16 cellular contexts compared by ENCODE assay signal in the genomic region with DNA sequence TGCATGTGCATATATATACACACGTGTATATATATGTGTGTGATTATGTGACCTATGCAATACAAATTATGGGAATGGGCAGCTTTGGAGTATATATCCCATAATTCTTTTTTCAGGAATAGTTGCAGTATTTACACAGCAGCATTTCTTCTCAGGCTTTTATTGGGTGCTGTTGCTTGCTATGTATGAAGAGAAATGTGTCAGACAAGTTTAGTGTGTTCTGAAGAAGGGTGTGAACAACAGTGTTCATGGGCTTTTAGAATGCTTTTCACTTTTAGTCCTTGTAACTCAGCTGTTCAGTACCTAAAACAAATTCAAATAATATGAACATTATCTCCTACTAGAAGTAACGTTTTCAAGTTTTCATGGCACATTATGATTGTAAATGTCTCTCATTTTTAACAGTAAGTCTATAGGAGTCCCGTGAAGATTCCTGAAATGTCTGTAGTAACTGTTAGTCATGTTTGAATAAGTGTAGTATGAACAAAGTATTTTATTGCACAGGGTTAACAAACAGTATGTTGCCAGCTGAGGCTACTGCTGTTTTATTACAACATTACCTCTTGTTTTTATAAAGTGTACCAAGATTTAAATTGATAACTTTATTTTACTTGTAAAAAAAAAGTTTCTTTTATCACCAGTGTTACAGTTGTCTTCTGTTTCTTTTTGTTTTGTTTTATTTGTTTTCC.
"Had no signal": no experiment of that assay in that cellular context is flagged by ENCODE, and none has a peak within 500 bp of the region (broad histone marks: within the 10 kb centered on the region; RNA-seq: fewer than 3 reads in every experiment).

No MANE protein-coding gene starts in this region.

- H3K9me3 Mint-ChIP-seq: activated B cell treated with CpG ODN at 0.5 μM for 24 hours; activated CD4-positive, alpha-beta T cell treated with anti-CD3 and anti-CD28 coated beads, Interleukin-2, amount 10 ng/mL, durations not matched to agents 24 days and 14 days; activated naive CD4-positive, alpha-beta T cell treated with anti-CD3 and anti-CD28 coated beads for 36 hours; activated naive CD8-positive, alpha-beta T cell treated with anti-CD3 and anti-CD28 coated beads, Interleukin-2, amount 50 U/mL, for 24 hours; activated T-helper 2 cell treated with anti-CD3 and anti-CD28 coated beads, Interferon-gamma antibody, Interleukin-2, Interleukin-4, amounts not matched to agents 10 μg/mL and 5 μg/mL and 100 μg/mL, durations not matched to agents 14 hours and 24 hours and 36 hours; nephron; type B pancreatic cell had no signal

- H3K27me3 Mint-ChIP-seq: activated B cell treated with CpG ODN at 0.5 μM for 24 hours; activated CD4-positive, alpha-beta T cell treated with anti-CD3 and anti-CD28 coated beads, Interleukin-2, amount 10 ng/mL, durations not matched to agents 24 days and 14 days; activated naive CD8-positive, alpha-beta T cell treated with anti-CD3 and anti-CD28 coated beads, Interleukin-2, amount 50 U/mL, for 24 hours; progenitor cell of endocrine pancreas; type B pancreatic cell had no signal

- DNase-seq: activated B cell treated with CpG ODN at 0.5 μM for 24 hours; activated CD4-positive, alpha-beta T cell treated with anti-CD3 and anti-CD28 coated beads, Interleukin-2, amount 10 ng/mL, durations not matched to agents 24 days and 14 days; activated CD8-positive, alpha-beta memory T cell treated with anti-CD3 and anti-CD28 coated beads for 24 hours; activated naive CD4-positive, alpha-beta T cell treated with anti-CD3 and anti-CD28 coated beads for 36 hours; activated naive CD8-positive, alpha-beta T cell treated with anti-CD3 and anti-CD28 coated beads, Interleukin-2, amount 50 U/mL, for 24 hours; nucleus accumbens; small intestine; stimulated activated CD4-positive, alpha-beta T cell treated with anti-CD3 and anti-CD28 coated beads, Interleukin-4, amount 100 ng/mL, for 24 hours; stimulated activated naive CD4-positive, alpha-beta T cell; T-helper 2 cell had no signal

- H3K27me3 ChIP-seq: right atrium auricular region had no signal

- FAIRE-seq: astrocyte, small intestine had no signal

- H3K9me3 ChIP-seq: right atrium auricular region had no signal

- H3K4me1 ChIP-seq: right atrium auricular region had no signal

- H3K4me3 ChIP-seq: right atrium auricular region had no signal

- H3K27ac ChIP-seq: right atrium auricular region had no signal

- H3K4me3 Mint-ChIP-seq: activated B cell treated with CpG ODN at 0.5 μM for 24 hours; activated CD4-positive, alpha-beta T cell treated with anti-CD3 and anti-CD28 coated beads, Interleukin-2, amount 10 ng/mL, durations not matched to agents 24 days and 14 days; activated naive CD4-positive, alpha-beta T cell treated with anti-CD3 and anti-CD28 coated beads for 36 hours; activated naive CD8-positive, alpha-beta T cell treated with anti-CD3 and anti-CD28 coated beads, Interleukin-2, amount 50 U/mL, for 24 hours; nephron; type B pancreatic cell had no signal

- H3K4me1 Mint-ChIP-seq: activated B cell treated with CpG ODN at 0.5 μM for 24 hours, nephron had no signal

- ATAC-seq: activated naive CD8-positive, alpha-beta T cell treated with anti-CD3 and anti-CD28 coated beads, Interleukin-2, amount 50 U/mL, for 24 hours had no signal

- H3K27ac Mint-ChIP-seq: activated B cell treated with CpG ODN at 0.5 μM for 24 hours; activated CD4-positive, alpha-beta T cell treated with anti-CD3 and anti-CD28 coated beads, Interleukin-2, amount 10 ng/mL, durations not matched to agents 24 days and 14 days; activated naive CD4-positive, alpha-beta T cell treated with anti-CD3 and anti-CD28 coated beads for 36 hours; activated naive CD8-positive, alpha-beta T cell treated with anti-CD3 and anti-CD28 coated beads, Interleukin-2, amount 50 U/mL, for 24 hours; nephron; progenitor cell of endocrine pancreas; type B pancreatic cell had no signal
